Comparison of ENCODE assay signal across 2 cellular contexts in the genomic region with DNA sequence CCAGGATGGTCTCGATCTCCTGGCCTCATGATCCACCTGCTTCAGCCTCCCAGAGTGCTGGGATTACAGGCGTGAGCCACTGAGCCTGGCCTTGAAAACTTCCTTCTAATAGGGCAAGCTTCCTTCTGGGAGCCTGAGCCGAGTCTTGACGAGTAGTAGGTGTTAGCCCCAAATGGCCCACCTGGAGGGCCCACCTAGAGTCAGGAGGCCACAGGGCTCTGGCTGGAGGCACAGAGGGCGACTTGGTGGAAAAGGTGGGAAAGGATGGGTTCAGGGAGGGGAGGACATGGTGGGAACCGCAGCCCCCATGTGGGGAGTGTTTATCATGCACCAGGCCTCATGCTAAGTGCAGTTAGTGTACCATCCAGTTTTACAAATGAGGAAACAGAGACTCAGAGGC.
TF ChIP-seq lines count a peak whose summit lies in the region.

No MANE protein-coding gene starts in this region.

TF ChIP-seq in SK-N-SH, 30 proteins besides CTCF, POLR2A, EP300 and RAD21:
- TF ChIP-seq, protein P1, sequence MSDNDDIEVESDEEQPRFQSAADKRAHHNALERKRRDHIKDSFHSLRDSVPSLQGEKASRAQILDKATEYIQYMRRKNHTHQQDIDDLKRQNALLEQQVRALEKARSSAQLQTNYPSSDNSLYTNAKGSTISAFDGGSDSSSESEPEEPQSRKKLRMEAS (IDR thresholded peaks at IDR 0.05; ENCODE audit: low read depth) = no peak
- TF ChIP-seq, protein P2, sequence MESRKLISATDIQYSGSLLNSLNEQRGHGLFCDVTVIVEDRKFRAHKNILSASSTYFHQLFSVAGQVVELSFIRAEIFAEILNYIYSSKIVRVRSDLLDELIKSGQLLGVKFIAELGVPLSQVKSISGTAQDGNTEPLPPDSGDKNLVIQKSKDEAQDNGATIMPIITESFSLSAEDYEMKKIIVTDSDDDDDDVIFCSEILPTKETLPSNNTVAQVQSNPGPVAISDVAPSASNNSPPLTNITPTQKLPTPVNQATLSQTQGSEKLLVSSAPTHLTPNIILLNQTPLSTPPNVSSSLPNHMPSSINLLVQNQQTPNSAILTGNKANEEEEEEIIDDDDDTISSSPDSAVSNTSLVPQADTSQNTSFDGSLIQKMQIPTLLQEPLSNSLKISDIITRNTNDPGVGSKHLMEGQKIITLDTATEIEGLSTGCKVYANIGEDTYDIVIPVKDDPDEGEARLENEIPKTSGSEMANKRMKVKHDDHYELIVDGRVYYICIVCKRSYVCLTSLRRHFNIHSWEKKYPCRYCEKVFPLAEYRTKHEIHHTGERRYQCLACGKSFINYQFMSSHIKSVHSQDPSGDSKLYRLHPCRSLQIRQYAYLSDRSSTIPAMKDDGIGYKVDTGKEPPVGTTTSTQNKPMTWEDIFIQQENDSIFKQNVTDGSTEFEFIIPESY (IDR thresholded peaks at IDR 0.05; ENCODE audit: borderline replicate concordance, low read depth) = no peak
- TF ChIP-seq TEAD4 (IDR thresholded peaks at IDR 0.05; ENCODE audit: borderline replicate concordance, insufficient read depth) (no peak), FOXM1 (IDR thresholded peaks at IDR 0.05; ENCODE audit: low read depth) (no peak), RFX5 (IDR thresholded peaks at IDR 0.05; ENCODE audit: low read length) (no peak), MXI1 (IDR thresholded peaks at IDR 0.05; ENCODE audit: low read depth, low read length) (no peak)
- TF ChIP-seq, protein P3, sequence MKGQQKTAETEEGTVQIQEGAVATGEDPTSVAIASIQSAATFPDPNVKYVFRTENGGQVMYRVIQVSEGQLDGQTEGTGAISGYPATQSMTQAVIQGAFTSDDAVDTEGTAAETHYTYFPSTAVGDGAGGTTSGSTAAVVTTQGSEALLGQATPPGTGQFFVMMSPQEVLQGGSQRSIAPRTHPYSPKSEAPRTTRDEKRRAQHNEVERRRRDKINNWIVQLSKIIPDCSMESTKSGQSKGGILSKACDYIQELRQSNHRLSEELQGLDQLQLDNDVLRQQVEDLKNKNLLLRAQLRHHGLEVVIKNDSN (IDR thresholded peaks at IDR 0.05; ENCODE audit: borderline replicate concordance, low read depth) = no peak

TF ChIP-seq in SK-N-SH treated with all-trans-retinoic acid at 6 μM for 48 hours, 23 proteins besides CTCF, POLR2A, EP300 and RAD21:
- TF ChIP-seq, protein P4, sequence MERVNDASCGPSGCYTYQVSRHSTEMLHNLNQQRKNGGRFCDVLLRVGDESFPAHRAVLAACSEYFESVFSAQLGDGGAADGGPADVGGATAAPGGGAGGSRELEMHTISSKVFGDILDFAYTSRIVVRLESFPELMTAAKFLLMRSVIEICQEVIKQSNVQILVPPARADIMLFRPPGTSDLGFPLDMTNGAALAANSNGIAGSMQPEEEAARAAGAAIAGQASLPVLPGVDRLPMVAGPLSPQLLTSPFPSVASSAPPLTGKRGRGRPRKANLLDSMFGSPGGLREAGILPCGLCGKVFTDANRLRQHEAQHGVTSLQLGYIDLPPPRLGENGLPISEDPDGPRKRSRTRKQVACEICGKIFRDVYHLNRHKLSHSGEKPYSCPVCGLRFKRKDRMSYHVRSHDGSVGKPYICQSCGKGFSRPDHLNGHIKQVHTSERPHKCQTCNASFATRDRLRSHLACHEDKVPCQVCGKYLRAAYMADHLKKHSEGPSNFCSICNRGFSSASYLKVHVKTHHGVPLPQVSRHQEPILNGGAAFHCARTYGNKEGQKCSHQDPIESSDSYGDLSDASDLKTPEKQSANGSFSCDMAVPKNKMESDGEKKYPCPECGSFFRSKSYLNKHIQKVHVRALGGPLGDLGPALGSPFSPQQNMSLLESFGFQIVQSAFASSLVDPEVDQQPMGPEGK (CRISPR knock-in tag; IDR thresholded peaks at IDR 0.05; ENCODE audit: borderline replicate concordance) = no peak
- no peak for TF ChIP-seq ARNTL (CRISPR knock-in tag; IDR thresholded peaks at IDR 0.05; ENCODE audit: borderline replicate concordance, low read depth)
- no peak for TF ChIP-seq ISL1 (CRISPR knock-in tag; IDR thresholded peaks at IDR 0.05)
- no peak for TF ChIP-seq TCF4 (CRISPR knock-in tag; IDR thresholded peaks at IDR 0.05; ENCODE audit: borderline replicate concordance)
- no peak for TF ChIP-seq PPARA (CRISPR knock-in tag; IDR thresholded peaks at IDR 0.05; ENCODE audit: borderline replicate concordance)
- no peak for TF ChIP-seq OSR1 (CRISPR knock-in tag; IDR thresholded peaks at IDR 0.05)
- TF ChIP-seq GLIS3 (CRISPR knock-in tag; IDR thresholded peaks at IDR 0.05) = no peak
- TF ChIP-seq ZNF565 (CRISPR knock-in tag; conservative IDR thresholded peaks at IDR 0.05; ENCODE audit: low read depth) = no peak
- TF ChIP-seq ESRRG (CRISPR knock-in tag; IDR thresholded peaks at IDR 0.05) = no peak
- TF ChIP-seq, protein P5, sequence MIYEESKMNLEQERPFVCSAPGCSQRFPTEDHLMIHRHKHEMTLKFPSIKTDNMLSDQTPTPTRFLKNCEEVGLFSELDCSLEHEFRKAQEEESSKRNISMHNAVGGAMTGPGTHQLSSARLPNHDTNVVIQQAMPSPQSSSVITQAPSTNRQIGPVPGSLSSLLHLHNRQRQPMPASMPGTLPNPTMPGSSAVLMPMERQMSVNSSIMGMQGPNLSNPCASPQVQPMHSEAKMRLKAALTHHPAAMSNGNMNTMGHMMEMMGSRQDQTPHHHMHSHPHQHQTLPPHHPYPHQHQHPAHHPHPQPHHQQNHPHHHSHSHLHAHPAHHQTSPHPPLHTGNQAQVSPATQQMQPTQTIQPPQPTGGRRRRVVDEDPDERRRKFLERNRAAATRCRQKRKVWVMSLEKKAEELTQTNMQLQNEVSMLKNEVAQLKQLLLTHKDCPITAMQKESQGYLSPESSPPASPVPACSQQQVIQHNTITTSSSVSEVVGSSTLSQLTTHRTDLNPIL (CRISPR knock-in tag; IDR thresholded peaks at IDR 0.05; ENCODE audit: low read depth) = no peak
- TF ChIP-seq ZNF70 (CRISPR knock-in tag; IDR thresholded peaks at IDR 0.05) = no peak
- no peak for TF ChIP-seq CSDC2 (CRISPR knock-in tag; IDR thresholded peaks at IDR 0.05)
- no peak for TF ChIP-seq RARB (CRISPR knock-in tag; IDR thresholded peaks at IDR 0.05)
- no peak for TF ChIP-seq BACH2 (CRISPR knock-in tag; IDR thresholded peaks at IDR 0.05; ENCODE audit: borderline replicate concordance)
- TF ChIP-seq SNAI2 (CRISPR knock-in tag; IDR thresholded peaks at IDR 0.05) = no peak
- TF ChIP-seq, protein P6, sequence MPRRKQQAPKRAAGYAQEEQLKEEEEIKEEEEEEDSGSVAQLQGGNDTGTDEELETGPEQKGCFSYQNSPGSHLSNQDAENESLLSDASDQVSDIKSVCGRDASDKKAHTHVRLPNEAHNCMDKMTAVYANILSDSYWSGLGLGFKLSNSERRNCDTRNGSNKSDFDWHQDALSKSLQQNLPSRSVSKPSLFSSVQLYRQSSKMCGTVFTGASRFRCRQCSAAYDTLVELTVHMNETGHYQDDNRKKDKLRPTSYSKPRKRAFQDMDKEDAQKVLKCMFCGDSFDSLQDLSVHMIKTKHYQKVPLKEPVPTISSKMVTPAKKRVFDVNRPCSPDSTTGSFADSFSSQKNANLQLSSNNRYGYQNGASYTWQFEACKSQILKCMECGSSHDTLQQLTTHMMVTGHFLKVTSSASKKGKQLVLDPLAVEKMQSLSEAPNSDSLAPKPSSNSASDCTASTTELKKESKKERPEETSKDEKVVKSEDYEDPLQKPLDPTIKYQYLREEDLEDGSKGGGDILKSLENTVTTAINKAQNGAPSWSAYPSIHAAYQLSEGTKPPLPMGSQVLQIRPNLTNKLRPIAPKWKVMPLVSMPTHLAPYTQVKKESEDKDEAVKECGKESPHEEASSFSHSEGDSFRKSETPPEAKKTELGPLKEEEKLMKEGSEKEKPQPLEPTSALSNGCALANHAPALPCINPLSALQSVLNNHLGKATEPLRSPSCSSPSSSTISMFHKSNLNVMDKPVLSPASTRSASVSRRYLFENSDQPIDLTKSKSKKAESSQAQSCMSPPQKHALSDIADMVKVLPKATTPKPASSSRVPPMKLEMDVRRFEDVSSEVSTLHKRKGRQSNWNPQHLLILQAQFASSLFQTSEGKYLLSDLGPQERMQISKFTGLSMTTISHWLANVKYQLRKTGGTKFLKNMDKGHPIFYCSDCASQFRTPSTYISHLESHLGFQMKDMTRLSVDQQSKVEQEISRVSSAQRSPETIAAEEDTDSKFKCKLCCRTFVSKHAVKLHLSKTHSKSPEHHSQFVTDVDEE (CRISPR knock-in tag; IDR thresholded peaks at IDR 0.05) = no peak
- TF ChIP-seq ZFP3 (CRISPR knock-in tag; IDR thresholded peaks at IDR 0.05) = no peak
- TF ChIP-seq ZC3H10 (CRISPR knock-in tag; IDR thresholded peaks at IDR 0.05) = no peak
- TF ChIP-seq, protein P7, sequence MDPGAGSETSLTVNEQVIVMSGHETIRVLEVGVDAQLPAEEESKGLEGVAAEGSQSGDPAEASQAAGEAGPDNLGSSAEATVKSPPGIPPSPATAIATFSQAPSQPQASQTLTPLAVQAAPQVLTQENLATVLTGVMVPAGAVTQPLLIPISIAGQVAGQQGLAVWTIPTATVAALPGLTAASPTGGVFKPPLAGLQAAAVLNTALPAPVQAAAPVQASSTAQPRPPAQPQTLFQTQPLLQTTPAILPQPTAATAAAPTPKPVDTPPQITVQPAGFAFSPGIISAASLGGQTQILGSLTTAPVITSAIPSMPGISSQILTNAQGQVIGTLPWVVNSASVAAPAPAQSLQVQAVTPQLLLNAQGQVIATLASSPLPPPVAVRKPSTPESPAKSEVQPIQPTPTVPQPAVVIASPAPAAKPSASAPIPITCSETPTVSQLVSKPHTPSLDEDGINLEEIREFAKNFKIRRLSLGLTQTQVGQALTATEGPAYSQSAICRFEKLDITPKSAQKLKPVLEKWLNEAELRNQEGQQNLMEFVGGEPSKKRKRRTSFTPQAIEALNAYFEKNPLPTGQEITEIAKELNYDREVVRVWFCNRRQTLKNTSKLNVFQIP (CRISPR knock-in tag; IDR thresholded peaks at IDR 0.05; ENCODE audit: borderline replicate concordance, low read depth) = no peak
TF ChIP-seq in SK-N-SH treated with all-trans-retinoic acid at 6 μM for 48 hours: peak in this region for 0.
